ENCODE assay signal across 1 cellular context in genomic region chr14:76773956-76774355, GRCh38.
TF ChIP-seq lines count a peak whose summit lies in the region.

No MANE protein-coding gene starts in this region.

TF ChIP-seq in K562, 482 proteins besides CTCF, POLR2A, EP300 and RAD21:
- TF ChIP-seq ZFX (CRISPR knock-in tag; IDR thresholded peaks at IDR 0.05) (no peak), DPF2 (IDR thresholded peaks at IDR 0.05) (no peak), IFI16 (CRISPR knock-in tag; IDR thresholded peaks at IDR 0.05) (no peak), DMBX1 (CRISPR knock-in tag; IDR thresholded peaks at IDR 0.05; ENCODE audit: borderline replicate concordance) (no peak), KLF16 (IDR thresholded peaks at IDR 0.05) (no peak), ZNF12 (CRISPR knock-in tag; IDR thresholded peaks at IDR 0.05) (no peak), DIDO1 (tag; IDR thresholded peaks at IDR 0.05; ENCODE audit: low read depth) (no peak), SLC30A9 (CRISPR knock-in tag; IDR thresholded peaks at IDR 0.05) (no peak), HES1 (IDR thresholded peaks at IDR 0.05; ENCODE audit: low read depth) (no peak), DNMT1 (IDR thresholded peaks at IDR 0.05) (no peak), MEF2A (IDR thresholded peaks at IDR 0.05; ENCODE audit: control insufficient read depth, low read depth, low read length) (no peak), SAP30 (IDR thresholded peaks at IDR 0.05; ENCODE audit: borderline replicate concordance, insufficient read depth, low read depth, low read length, poor library complexity, severe bottlenecking) (no peak), KAT2B (IDR thresholded peaks at IDR 0.05; ENCODE audit: low read depth, low read length) (no peak), CC2D1A (IDR thresholded peaks at IDR 0.05) (no peak), STAT6 (CRISPR knock-in tag; IDR thresholded peaks at IDR 0.05) (no peak), ZNF830 (CRISPR knock-in tag; IDR thresholded peaks at IDR 0.05) (no peak)
- TF ChIP-seq, protein P1, sequence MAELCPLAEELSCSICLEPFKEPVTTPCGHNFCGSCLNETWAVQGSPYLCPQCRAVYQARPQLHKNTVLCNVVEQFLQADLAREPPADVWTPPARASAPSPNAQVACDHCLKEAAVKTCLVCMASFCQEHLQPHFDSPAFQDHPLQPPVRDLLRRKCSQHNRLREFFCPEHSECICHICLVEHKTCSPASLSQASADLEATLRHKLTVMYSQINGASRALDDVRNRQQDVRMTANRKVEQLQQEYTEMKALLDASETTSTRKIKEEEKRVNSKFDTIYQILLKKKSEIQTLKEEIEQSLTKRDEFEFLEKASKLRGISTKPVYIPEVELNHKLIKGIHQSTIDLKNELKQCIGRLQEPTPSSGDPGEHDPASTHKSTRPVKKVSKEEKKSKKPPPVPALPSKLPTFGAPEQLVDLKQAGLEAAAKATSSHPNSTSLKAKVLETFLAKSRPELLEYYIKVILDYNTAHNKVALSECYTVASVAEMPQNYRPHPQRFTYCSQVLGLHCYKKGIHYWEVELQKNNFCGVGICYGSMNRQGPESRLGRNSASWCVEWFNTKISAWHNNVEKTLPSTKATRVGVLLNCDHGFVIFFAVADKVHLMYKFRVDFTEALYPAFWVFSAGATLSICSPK (IDR thresholded peaks at IDR 0.05; ENCODE audit: borderline replicate concordance) = no peak
- TF ChIP-seq, protein P2, sequence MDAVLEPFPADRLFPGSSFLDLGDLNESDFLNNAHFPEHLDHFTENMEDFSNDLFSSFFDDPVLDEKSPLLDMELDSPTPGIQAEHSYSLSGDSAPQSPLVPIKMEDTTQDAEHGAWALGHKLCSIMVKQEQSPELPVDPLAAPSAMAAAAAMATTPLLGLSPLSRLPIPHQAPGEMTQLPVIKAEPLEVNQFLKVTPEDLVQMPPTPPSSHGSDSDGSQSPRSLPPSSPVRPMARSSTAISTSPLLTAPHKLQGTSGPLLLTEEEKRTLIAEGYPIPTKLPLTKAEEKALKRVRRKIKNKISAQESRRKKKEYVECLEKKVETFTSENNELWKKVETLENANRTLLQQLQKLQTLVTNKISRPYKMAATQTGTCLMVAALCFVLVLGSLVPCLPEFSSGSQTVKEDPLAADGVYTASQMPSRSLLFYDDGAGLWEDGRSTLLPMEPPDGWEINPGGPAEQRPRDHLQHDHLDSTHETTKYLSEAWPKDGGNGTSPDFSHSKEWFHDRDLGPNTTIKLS (IDR thresholded peaks at IDR 0.05; ENCODE audit: borderline replicate concordance, low read depth) = no peak
